In genomic region chr12:76085159-76085868, GRCh38 we compare ENCODE assay signal across 8 cellular contexts. TPM values are rescaled to one million over a fixed set of nuclear protein-coding genes. Genes with fewer than 3 reads are reported as not detected.
DNase-seq lines count a peak whose midpoint lies in the region; ATAC-seq and TF ChIP-seq lines count a peak whose summit lies in the region.

No MANE protein-coding gene starts in this region.

- H3K36me3 ChIP-seq in gastroesophageal sphincter = no peaks in the 10 kb centered on the region

- peaks cover 0 to 32% (median 2%) of the 10 kb centered on the region in 3 donors for H3K4me1 ChIP-seq in gastroesophageal sphincter

- peaks cover 51% of the 10 kb centered on the region for H3K4me1 Mint-ChIP-seq in activated T-helper 1 cell treated with anti-CD3 and anti-CD28 coated beads, Interleukin-12 subunit alpha, Interleukin-12 subunit beta, Interleukin-2, Interleukin-4 antibody, amounts not matched to agents 30 ng/mL and 10 ng/mL and 1 ng/mL, durations not matched to agents 14 hours and 24 hours and 36 hours (ENCODE audit: low read depth)

- TF ChIP-seq EP300 in gastroesophageal sphincter (IDR thresholded peaks at IDR 0.05) = no peak

- WGBS in gastroesophageal sphincter (ENCODE audit: low coverage in 1 of 2), 2 donors = 4 to 7% methylated on average over 5 to 23 of the region's 23 CpGs

- peak; percentile 55 for DNase-seq in activated gamma-delta T cell treated with Interleukin-2 at 50 U/mL for 16 hours
- DNase-seq in activated gamma-delta T cell (lab: John Stamatoyannopoulos, UW) = no peak
- DNase-seq in NCI-H2171 treated with DMSO at 0.1 percent for 48 hours (lab: John Stamatoyannopoulos, UW) = peak; percentile 78
- peak; percentile 50 for DNase-seq in activated T-helper 1 cell treated with anti-CD3 and anti-CD28 coated beads, Interleukin-12 subunit alpha, Interleukin-12 subunit beta, Interleukin-2, Interleukin-4 antibody, amounts not matched to agents 30 ng/mL and 10 ng/mL and 1 ng/mL, durations not matched to agents 14 hours and 24 hours and 36 hours (ENCODE audit: low spot score)
- peak; percentile 76 for DNase-seq in pons (ENCODE audit: low spot score)
- no peak for DNase-seq in ureter (ENCODE audit: low spot score)

- H3K4me3 Mint-ChIP-seq in activated T-helper 1 cell treated with anti-CD3 and anti-CD28 coated beads, Interleukin-12 subunit alpha, Interleukin-12 subunit beta, Interleukin-2, Interleukin-4 antibody, amounts not matched to agents 30 ng/mL and 10 ng/mL and 1 ng/mL, durations not matched to agents 14 hours and 24 hours and 36 hours = peak overlapping the region; percentile 100

- no peaks in the 10 kb centered on the region for H3K27me3 Mint-ChIP-seq in activated T-helper 1 cell treated with anti-CD3 and anti-CD28 coated beads, Interleukin-12 subunit alpha, Interleukin-12 subunit beta, Interleukin-2, Interleukin-4 antibody, amounts not matched to agents 30 ng/mL and 10 ng/mL and 1 ng/mL, durations not matched to agents 14 hours and 24 hours and 36 hours (ENCODE audit: insufficient read depth)

- peak in 1 of 4 experiments; percentile 35 for TF ChIP-seq CTCF in gastroesophageal sphincter (IDR thresholded peaks at IDR 0.05)

- peak overlapping the region; percentile 54 to 83 for H3K4me3 ChIP-seq in gastroesophageal sphincter

- no peak for TF ChIP-seq POLR2A in gastroesophageal sphincter (IDR thresholded peaks at IDR 0.05)

- H3K9me3 ChIP-seq in gastroesophageal sphincter = no peaks in the 10 kb centered on the region

- intact Hi-C loops in activated T-helper 1 cell treated with anti-CD3 and anti-CD28 coated beads, Interleukin-12 subunit alpha, Interleukin-12 subunit beta, Interleukin-2, Interleukin-4 antibody, amounts not matched to agents 30 ng/mL and 10 ng/mL and 1 ng/mL, durations not matched to agents 14 hours and 24 hours and 36 hours (cut with micrococcal nuclease) = loop anchor here (1.0 to 2.0 kb wide), 9 partner anchors 73 to 979 kb away; partner anchors contain the start of genes E2F7, GLIPR1L2 and KRR1

- peaks cover 26% of the 10 kb centered on the region for H3K36me3 Mint-ChIP-seq in activated T-helper 1 cell treated with anti-CD3 and anti-CD28 coated beads, Interleukin-12 subunit alpha, Interleukin-12 subunit beta, Interleukin-2, Interleukin-4 antibody, amounts not matched to agents 30 ng/mL and 10 ng/mL and 1 ng/mL, durations not matched to agents 14 hours and 24 hours and 36 hours (ENCODE audit: low read depth)

- no peaks in the 10 kb centered on the region for H3K27me3 ChIP-seq in gastroesophageal sphincter

- peak overlapping the region; percentile 96 to 98 (median 98) for H3K27ac ChIP-seq in gastroesophageal sphincter

- peak; percentile 14 for ATAC-seq in HG02571 (IDR thresholded peaks at IDR 0.05; ENCODE audit: unreplicated experiment)
- ATAC-seq in gastroesophageal sphincter = no peak

- peak overlapping the region; percentile 100 for H3K27ac Mint-ChIP-seq in activated T-helper 1 cell treated with anti-CD3 and anti-CD28 coated beads, Interleukin-12 subunit alpha, Interleukin-12 subunit beta, Interleukin-2, Interleukin-4 antibody, amounts not matched to agents 30 ng/mL and 10 ng/mL and 1 ng/mL, durations not matched to agents 14 hours and 24 hours and 36 hours

- H3K9me3 Mint-ChIP-seq in activated T-helper 1 cell treated with anti-CD3 and anti-CD28 coated beads, Interleukin-12 subunit alpha, Interleukin-12 subunit beta, Interleukin-2, Interleukin-4 antibody, amounts not matched to agents 30 ng/mL and 10 ng/mL and 1 ng/mL, durations not matched to agents 14 hours and 24 hours and 36 hours = no peaks in the 10 kb centered on the region

RNA-seq across cellular contexts. Expression of gene NAP1L1, which starts 0.8 kb away (rescaled TPM):
- 584 and 605 TPM in 2 replicates for total RNA-seq in activated T-helper 1 cell treated with anti-CD3 and anti-CD28 coated beads, Interleukin-12 subunit alpha, Interleukin-12 subunit beta, Interleukin-2, Interleukin-4 antibody, amounts not matched to agents 30 ng/mL and 10 ng/mL and 1 ng/mL, durations not matched to agents 14 hours and 24 hours and 36 hours
- 100 to 1,000 TPM; 329 to 486 (median 395) TPM for total RNA-seq in gastroesophageal sphincter
- total RNA-seq in ureter = 329 TPM

RNA-seq across cellular contexts. Expression of gene PHLDA1, which starts 53.7 kb away (rescaled TPM):
- total RNA-seq in activated T-helper 1 cell treated with anti-CD3 and anti-CD28 coated beads, Interleukin-12 subunit alpha, Interleukin-12 subunit beta, Interleukin-2, Interleukin-4 antibody, amounts not matched to agents 30 ng/mL and 10 ng/mL and 1 ng/mL, durations not matched to agents 14 hours and 24 hours and 36 hours = 88.9 and 91.5 TPM in 2 replicates
- total RNA-seq in gastroesophageal sphincter = 10 to 100 TPM in 1 of 4 donors, 1 to 10 TPM in 3; 4.4 to 14.4 (median 7.6) TPM
- 10.7 TPM for total RNA-seq in ureter

Comparison
In these comparisons a context has a peak if more than half of its experiments do, and no peak if none do; other contexts are left out.
1. DNase-seq: peak in activated gamma-delta T cell treated with Interleukin-2 at 50 U/mL for 16 hours (single experiment), NCI-H2171 treated with DMSO at 0.1 percent for 48 hours (single experiment), activated T-helper 1 cell treated with anti-CD3 and anti-CD28 coated beads, Interleukin-12 subunit alpha, Interleukin-12 subunit beta, Interleukin-2, Interleukin-4 antibody, amounts not matched to agents 30 ng/mL and 10 ng/mL and 1 ng/mL, durations not matched to agents 14 hours and 24 hours and 36 hours (single experiment) and pons (single experiment); none in activated gamma-delta T cell (single experiment) and ureter (single experiment).